In genomic region chr19:9674669-9675357, GRCh38 we compare ENCODE assay signal across 8 cellular contexts. TPM values are rescaled to one million over a fixed set of nuclear protein-coding genes. Genes with fewer than 3 reads are reported as not detected.
DNase-seq lines count a peak whose midpoint lies in the region; ATAC-seq and TF ChIP-seq lines count a peak whose summit lies in the region.

ZNF562 (minus strand) TSS chr19:9675100; CDS start chr19:9660744, 14,356 bp downstream.

- peak; percentile 92 for DNase-seq in AG08396 (ENCODE audit: low spot score)
- peak; percentile 53 for DNase-seq in NCI-H748 treated with DMSO at 0.1 percent for 48 hours (lab: John Stamatoyannopoulos, UW)
- DNase-seq in activated CD8-positive, alpha-beta T cell treated with anti-CD3 and anti-CD28 coated beads, Interleukin-2, amount 10 ng/mL, durations not matched to agents 7 days and 5 days, result peak; percentile 88
- peak; percentile 67 for DNase-seq in effector CD4-positive, alpha-beta T cell
- peak; percentile 90 to 93 for DNase-seq in lung microvascular endothelial cell (ENCODE audit: low read depth in 2 of 2)
- DNase-seq in stimulated activated CD8-positive, alpha-beta memory T cell treated with anti-CD3 and anti-CD28 coated beads, Interleukin-12 subunit alpha, Interleukin-12 subunit beta, amount 100 ng/mL, for 1 hour (ENCODE audit: low read depth), result peak; percentile 69

- no peaks in the 10 kb centered on the region for H3K27me3 Mint-ChIP-seq in activated CD8-positive, alpha-beta T cell treated with anti-CD3 and anti-CD28 coated beads, Interleukin-2, amount 10 ng/mL, durations not matched to agents 7 days and 5 days (ENCODE audit: low read depth)

- in situ Hi-C loops in GM18951 (cut with MboI; ENCODE audit: low sequenced_read_pairs, unreplicated experiment), result no loop called here

- TF ChIP-seq POLR2A in GM18951 (IDR thresholded peaks at IDR 0.05; ENCODE audit: extremely low read depth, insufficient read depth, insufficient read length), result peak; percentile 72

- CTCF ChIA-PET in activated CD8-positive, alpha-beta T cell treated with anti-CD3 and anti-CD28 coated beads, Interleukin-2, amount 10 ng/mL, durations not matched to agents 7 days and 5 days (lab: Charles Lee), result no interaction called here

- peak; percentile 83 for ATAC-seq in HG03442 (IDR thresholded peaks at IDR 0.05; ENCODE audit: unreplicated experiment)
- peak; percentile 91 for ATAC-seq in activated CD8-positive, alpha-beta T cell treated with anti-CD3 and anti-CD28 coated beads, Interleukin-2, amount 10 ng/mL, durations not matched to agents 7 days and 5 days

- POLR2A ChIA-PET in activated CD8-positive, alpha-beta T cell treated with anti-CD3 and anti-CD28 coated beads, Interleukin-2, amount 10 ng/mL, durations not matched to agents 7 days and 5 days (lab: Charles Lee), result interaction anchor here (2.2 kb wide), 1 partner anchor 94 kb away, joined by 9 read pairs; the partner anchor contains the start of gene ZNF846

- peak within 1 kb of the TSS; percentile 99 for H3K27ac Mint-ChIP-seq in activated CD8-positive, alpha-beta T cell treated with anti-CD3 and anti-CD28 coated beads, Interleukin-2, amount 10 ng/mL, durations not matched to agents 7 days and 5 days

- peaks cover 25% of the 10 kb centered on the region for H3K4me1 Mint-ChIP-seq in activated CD8-positive, alpha-beta T cell treated with anti-CD3 and anti-CD28 coated beads, Interleukin-2, amount 10 ng/mL, durations not matched to agents 7 days and 5 days (ENCODE audit: low read depth)

- peak within 1 kb of the TSS; percentile 86 for H3K4me3 Mint-ChIP-seq in activated CD8-positive, alpha-beta T cell treated with anti-CD3 and anti-CD28 coated beads, Interleukin-2, amount 10 ng/mL, durations not matched to agents 7 days and 5 days

- peaks cover 52% of the 10 kb centered on the region for H3K36me3 Mint-ChIP-seq in activated CD8-positive, alpha-beta T cell treated with anti-CD3 and anti-CD28 coated beads, Interleukin-2, amount 10 ng/mL, durations not matched to agents 7 days and 5 days (ENCODE audit: low read depth)

- H3K9me3 Mint-ChIP-seq in activated CD8-positive, alpha-beta T cell treated with anti-CD3 and anti-CD28 coated beads, Interleukin-2, amount 10 ng/mL, durations not matched to agents 7 days and 5 days (ENCODE audit: insufficient read depth), result peaks cover 35% of the 10 kb centered on the region

RNA-seq across cellular contexts. Expression of gene ZNF562, which starts in this region (rescaled TPM):
- 10 to 100 TPM; 27.2 to 29.2 TPM for total RNA-seq in activated CD8-positive, alpha-beta T cell treated with anti-CD3 and anti-CD28 coated beads, Interleukin-2, amount 10 ng/mL, durations not matched to agents 7 days and 5 days
- total RNA-seq in lung microvascular endothelial cell, result 9.8 and 27.2 TPM in 2 replicates

Comparison
In these comparisons a context has a peak if more than half of its experiments do, and no peak if none do; other contexts are left out.
1. Peak in every context shown above with its lines: DNase-seq and ATAC-seq.